In genomic region chr2:9897331-9897737, GRCh38 we compare ENCODE assay signal across 8 cellular contexts. TPM values are rescaled to one million over a fixed set of nuclear protein-coding genes. Genes with fewer than 3 reads are reported as not detected.
DNase-seq lines count a peak whose midpoint lies in the region; ATAC-seq and TF ChIP-seq lines count a peak whose summit lies in the region.
"Had no signal": no experiment of that assay in that cellular context is flagged by ENCODE, and none has a peak within 500 bp of the region (broad histone marks: within the 10 kb centered on the region; RNA-seq: fewer than 3 reads in every experiment).

No MANE protein-coding gene starts in this region.

- H3K4me3 ChIP-seq in foreskin fibroblast (ENCODE audit: low read depth in 1 of 2, low read length in 2 of 2) (no peak overlapping the region), gastrocnemius medialis (no peak overlapping the region)

- in situ Hi-C loops in gastrocnemius medialis (cut with MboI; ENCODE audit: low sequenced_read_pairs in 4 of 4), result no loop called here

- no peaks in the 10 kb centered on the region for H3K9me3 ChIP-seq in gastrocnemius medialis

- TF ChIP-seq POLR2A in gastrocnemius medialis (IDR thresholded peaks at IDR 0.05), result no peak

- ATAC-seq in GM18520 (IDR thresholded peaks at IDR 0.05; ENCODE audit: unreplicated experiment) (peak; percentile 69), HG03432 (IDR thresholded peaks at IDR 0.05; ENCODE audit: unreplicated experiment) (peak; percentile 77), gastrocnemius medialis (peak; percentile 69 to 85)

- H3K27me3 ChIP-seq in gastrocnemius medialis, result no peaks in the 10 kb centered on the region

- no peak for TF ChIP-seq CTCF in foreskin fibroblast (IDR thresholded peaks at IDR 0.05; ENCODE audit: low read depth, low read length)
- no peak for TF ChIP-seq CTCF in gastrocnemius medialis (IDR thresholded peaks at IDR 0.05 in 4 of 5, conservative IDR thresholded peaks at IDR 0.05 in 1 of 5)

- H3K4me1 ChIP-seq in gastrocnemius medialis, result peaks cover 16 to 18% of the 10 kb centered on the region in 2 donors

- H3K27ac ChIP-seq in gastrocnemius medialis, result peak overlapping the region in 3 of 4 donors; percentile 2 to 29 (median 19)
- H3K27ac ChIP-seq: VCaP had no signal

- intact Hi-C loops in gastrocnemius medialis (cut with DNase I; ENCODE audit: low total_unique reads), result no loop called here

- peak; percentile 79 to 86 for DNase-seq in activated CD4-positive, alpha-beta T cell treated with anti-CD3 and anti-CD28 coated beads, Interleukin-2, amount 50 U/mL, for 48 hours
- DNase-seq in foreskin fibroblast, result peak; percentile 95 to 98
- DNase-seq in gastrocnemius medialis, result peak; percentile 43 to 69
- no peak for DNase-seq in NCI-H1105 treated with DMSO at 0.1 percent for 48 hours (lab: John Stamatoyannopoulos, UW)
- DNase-seq in SHP77 treated with DMSO at 0.1 percent for 48 hours (lab: John Stamatoyannopoulos, UW), result no peak

- H3K36me3 ChIP-seq in gastrocnemius medialis, result no peaks in the 10 kb centered on the region

RNA-seq across cellular contexts. Expression of gene TAF1B, which starts 54.1 kb away (rescaled TPM):
- 1 to 10 TPM; 5.0 to 8.4 (median 7.3) TPM for total RNA-seq in gastrocnemius medialis

RNA-seq across cellular contexts. Expression of gene GRHL1, which starts 54.2 kb away (rescaled TPM):
- 1 to 10 TPM in 1 of 4 donors, under 1 TPM in 3; 0.29 to 1.0 (median 0.75) TPM for total RNA-seq in gastrocnemius medialis

Comparison
In these comparisons a context has a peak if more than half of its experiments do, and no peak if none do; other contexts are left out.
1. DNase-seq: peak in activated CD4-positive, alpha-beta T cell treated with anti-CD3 and anti-CD28 coated beads, Interleukin-2, amount 50 U/mL, for 48 hours (2 of 2), foreskin fibroblast (2 of 2) and gastrocnemius medialis (2 of 2); none in NCI-H1105 treated with DMSO at 0.1 percent for 48 hours (single experiment) and SHP77 treated with DMSO at 0.1 percent for 48 hours (single experiment).
2. Peak in every context shown above with its lines, with median percentiles within 50 percentile points of each other: ATAC-seq.